Comparison of ENCODE assay signal across 1 cellular context in genomic region chr12:56998981-56999380, GRCh38.
TF ChIP-seq lines count a peak whose summit lies in the region.

No MANE protein-coding gene starts in this region.

TF ChIP-seq in GM12878, 131 proteins besides CTCF, POLR2A, EP300 and RAD21 (continues in another document):
- TF ChIP-seq SIN3A (IDR thresholded peaks at IDR 0.05; ENCODE audit: low read depth, low read length) (no peak), ZZZ3 (IDR thresholded peaks at IDR 0.05; ENCODE audit: control insufficient read depth, insufficient read length, low read depth) (no peak), PKNOX1 (IDR thresholded peaks at IDR 0.05) (peak; percentile 17; the same call in 1 of the 2 replicates), CUX1 (IDR thresholded peaks at IDR 0.05; ENCODE audit: insufficient replicate concordance, low read depth, low read length) (no peak), NFXL1 (IDR thresholded peaks at IDR 0.05; ENCODE audit: borderline replicate concordance) (no peak), RBBP5 (conservative IDR thresholded peaks at IDR 0.05) (no peak), CEBPB (IDR thresholded peaks at IDR 0.05; ENCODE audit: borderline replicate concordance in 1 of 2, low read depth in 2 of 2, low read length in 2 of 2) (no peak), IRF5 (IDR thresholded peaks at IDR 0.05; ENCODE audit: borderline replicate concordance) (no peak), CHD4 (IDR thresholded peaks at IDR 0.05) (no peak), CREB1 (IDR thresholded peaks at IDR 0.05; ENCODE audit: low read depth) (peak; percentile 55; the same call in 1 of the 2 replicates), TARDBP (IDR thresholded peaks at IDR 0.05; ENCODE audit: borderline replicate concordance) (no peak), RB1 (IDR thresholded peaks at IDR 0.05; ENCODE audit: borderline replicate concordance) (no peak), CREM (IDR thresholded peaks at IDR 0.05; ENCODE audit: low read depth) (peak; percentile 64), IKZF2 (IDR thresholded peaks at IDR 0.05) (peak; percentile 96), E2F8 (IDR thresholded peaks at IDR 0.05; ENCODE audit: low read depth, partially characterized antibody) (no peak), ZBTB40 (IDR thresholded peaks at IDR 0.05; ENCODE audit: borderline replicate concordance) (no peak; the same call in 1 of the 2 replicates), MEF2A (IDR thresholded peaks at IDR 0.05; ENCODE audit: insufficient read depth, low read depth, low read length) (no peak), HDAC2 (IDR thresholded peaks at IDR 0.05) (no peak), ELK1 (IDR thresholded peaks at IDR 0.05; ENCODE audit: low read depth, low read length) (no peak), ZNF622 (IDR thresholded peaks at IDR 0.05) (no peak), CHD1 (IDR thresholded peaks at IDR 0.05; ENCODE audit: low read depth, low read length) (no peak), ATF7 (IDR thresholded peaks at IDR 0.05; ENCODE audit: low read depth) (peak; percentile 63; the same call in 1 of the 2 replicates), DPF2 (IDR thresholded peaks at IDR 0.05) (peak; percentile 81), PBX3 (IDR thresholded peaks at IDR 0.05; ENCODE audit: insufficient replicate concordance, low read depth, low read length) (no peak), PAX5 (IDR thresholded peaks at IDR 0.05; ENCODE audit: borderline replicate concordance, low read depth, low read length) (peak; percentile 60; the same call in 1 of the 2 replicates), CBX5 (IDR thresholded peaks at IDR 0.05; ENCODE audit: low read depth) (no peak), ZNF24 (IDR thresholded peaks at IDR 0.05) (no peak), KDM1A (IDR thresholded peaks at IDR 0.05; ENCODE audit: borderline replicate concordance) (no peak), HCFC1 (IDR thresholded peaks at IDR 0.05; ENCODE audit: low read length) (no peak), SUZ12 (IDR thresholded peaks at IDR 0.05; ENCODE audit: unreplicated experiment) (no peak), SIX5 (IDR thresholded peaks at IDR 0.05; ENCODE audit: low read depth, low read length, severe bottlenecking) (no peak), NBN (IDR thresholded peaks at IDR 0.05) (peak; percentile 57; the same call in 1 of the 2 replicates), JUNB (IDR thresholded peaks at IDR 0.05) (peak; percentile 85), SREBF1 (IDR thresholded peaks at IDR 0.05; ENCODE audit: low read length) (no peak), POLR2AphosphoS2 (IDR thresholded peaks at IDR 0.05; ENCODE audit: low read depth, low read length) (no peak), EED (IDR thresholded peaks at IDR 0.05; ENCODE audit: low read depth) (peak; percentile 92), PML (IDR thresholded peaks at IDR 0.05; ENCODE audit: low read length) (no peak), BCL11A (IDR thresholded peaks at IDR 0.05; ENCODE audit: low read depth, low read length) (peak; percentile 52; the same call in 1 of the 2 replicates), RUNX3 (IDR thresholded peaks at IDR 0.05; ENCODE audit: low read length) (peak; percentile 85), KLF5 (IDR thresholded peaks at IDR 0.05; ENCODE audit: partially characterized antibody) (no peak), IRF4 (IDR thresholded peaks at IDR 0.05; ENCODE audit: low read depth, low read length) (peak; percentile 68; the same call in 1 of the 2 replicates), SKIL (IDR thresholded peaks at IDR 0.05; ENCODE audit: low read depth, poor library complexity, severe bottlenecking) (peak; percentile 61), RELB (IDR thresholded peaks at IDR 0.05; ENCODE audit: low read depth) (peak; percentile 69; the same call in 1 of the 2 replicates)
